9 cellular contexts compared by ENCODE assay signal in the genomic region with DNA sequence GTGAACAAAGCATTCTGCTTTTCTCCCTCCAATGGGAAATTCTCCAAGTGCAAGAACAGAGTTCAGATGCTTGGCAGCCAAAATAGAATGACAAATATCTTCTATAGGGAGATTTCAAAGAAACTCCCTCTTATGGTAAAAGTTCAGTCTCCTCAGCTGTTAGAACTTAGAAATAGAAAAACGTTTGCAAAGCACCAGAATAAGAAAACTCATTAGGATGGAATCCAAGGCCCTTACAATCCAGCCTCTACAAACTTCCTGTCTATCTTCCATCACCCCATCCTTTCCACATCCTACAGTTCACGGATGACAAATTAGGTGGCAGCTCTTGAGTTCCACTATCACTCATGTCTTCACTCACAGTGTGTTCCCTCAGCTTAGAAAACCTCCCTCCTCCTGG. TPM values are rescaled to one million over a fixed set of nuclear protein-coding genes. Genes with fewer than 3 reads are reported as not detected.
DNase-seq lines count a peak whose midpoint lies in the region; ATAC-seq and TF ChIP-seq lines count a peak whose summit lies in the region.
"Had no signal": no experiment of that assay in that cellular context is flagged by ENCODE, and none has a peak within 500 bp of the region (broad histone marks: within the 10 kb centered on the region; RNA-seq: fewer than 3 reads in every experiment).

No MANE protein-coding gene starts in this region.

- intact Hi-C loops in Right ventricle myocardium superior (cut with DNase I), result no loop called here
- intact Hi-C loops in heart left ventricle (cut with DNase I), result no loop called here

- no peak overlapping the region for H3K9ac ChIP-seq in rectal smooth muscle tissue (ENCODE audit: low read length)

- TF ChIP-seq CTCF in right atrium auricular region (IDR thresholded peaks at IDR 0.05) (no peak), heart left ventricle (IDR thresholded peaks at IDR 0.05) (no peak)

- H3K27ac ChIP-seq in right atrium auricular region (peak overlapping the region in 1 of 2 donors; percentile 58), heart left ventricle (peak overlapping the region; percentile 19 to 74 (median 46)), rectal smooth muscle tissue (ENCODE audit: low read depth, low read length) (peak overlapping the region; percentile 38)

- H3K9me3 ChIP-seq in right atrium auricular region (no peaks in the 10 kb centered on the region), heart left ventricle (no peaks in the 10 kb centered on the region)
- H3K9me3 ChIP-seq: A549 had no signal

- no peaks in the 10 kb centered on the region for H3K27me3 ChIP-seq in right atrium auricular region
- H3K27me3 ChIP-seq in heart left ventricle, result no peaks in the 10 kb centered on the region
- no peaks in the 10 kb centered on the region for H3K27me3 ChIP-seq in rectal smooth muscle tissue (ENCODE audit: control insufficient read depth, insufficient read depth, low read length)

- no peak for DNase-seq in Right ventricle myocardium superior
- DNase-seq in right atrium auricular region (ENCODE audit: low spot score), result no peak
- no peak for DNase-seq in heart left ventricle
- no peak for DNase-seq in iPS-NIHi7 (ENCODE audit: extremely low spot score)
- no peak for DNase-seq in NCI-H1436 treated with DMSO at 0.1 percent for 48 hours (lab: John Stamatoyannopoulos, UW)

- TF ChIP-seq POLR2A in heart left ventricle (IDR thresholded peaks at IDR 0.05), result no peak

- ATAC-seq in Right ventricle myocardium superior (ENCODE audit: poor library complexity) (peak; percentile 65), heart left ventricle (peak; percentile 38 to 67 (median 46)), HG03565 (IDR thresholded peaks at IDR 0.05; ENCODE audit: unreplicated experiment) (no peak), HG03442 (IDR thresholded peaks at IDR 0.05; ENCODE audit: unreplicated experiment) (no peak)
- ATAC-seq: A549 had no signal

- H3K4me1 ChIP-seq in right atrium auricular region, result peaks cover 0 to 20% of the 10 kb centered on the region in 2 donors
- peaks cover 0 to 40% (median 17%) of the 10 kb centered on the region in 12 donors for H3K4me1 ChIP-seq in heart left ventricle
- H3K4me1 ChIP-seq in rectal smooth muscle tissue (ENCODE audit: control insufficient read depth, insufficient read depth, low read length), result peaks cover 26% of the 10 kb centered on the region

- WGBS in heart left ventricle, 4 donors, result 10 to 17% (median 14%) methylated on average over 2 of the region's 2 CpGs

- H3K4me3 ChIP-seq in right atrium auricular region (no peak overlapping the region), heart left ventricle (no peak overlapping the region), rectal smooth muscle tissue (ENCODE audit: low read length) (no peak overlapping the region)
- H3K4me3 ChIP-seq: A549 had no signal

- H3K36me3 ChIP-seq in right atrium auricular region (no peaks in the 10 kb centered on the region), heart left ventricle (peaks cover 0 to 4% (median 0%) of the 10 kb centered on the region in 9 donors), rectal smooth muscle tissue (ENCODE audit: control insufficient read depth, insufficient read depth, low read length) (no peaks in the 10 kb centered on the region)

RNA-seq across cellular contexts. Expression of gene FAM13C, which starts 25.7 kb away (rescaled TPM):
- total RNA-seq in Right ventricle myocardium superior, result 5.9 TPM
- total RNA-seq in right atrium auricular region, result 1 to 10 TPM; 3.8 to 4.4 TPM
- total RNA-seq in heart left ventricle, result 10 to 100 TPM in 2 of 9 donors, 1 to 10 TPM in 7; 3.6 to 12.4 (median 8.5) TPM
- 1 to 10 TPM in 1 of 2 donors, under 1 TPM in 1; 1.00 to 3.0 TPM for polyA plus RNA-seq in heart left ventricle
- polyA plus RNA-seq: A549 had no signal

Comparison
In these comparisons a context has a peak if more than half of its experiments do, and no peak if none do; other contexts are left out.
1. ATAC-seq: peak in Right ventricle myocardium superior (single experiment) and heart left ventricle (4 of 4); none in HG03565 (single experiment) and HG03442 (single experiment).